Comparison of ENCODE assay signal across 19 cellular contexts in genomic region chr10:12208460-12208859, GRCh38.
"Had no signal": no experiment of that assay in that cellular context is flagged by ENCODE, and none has a peak within 500 bp of the region (broad histone marks: within the 10 kb centered on the region; RNA-seq: fewer than 3 reads in every experiment).

No MANE protein-coding gene starts in this region.

- H3K27ac Mint-ChIP-seq: activated T-helper 1 cell treated with anti-CD3 and anti-CD28 coated beads, Interleukin-12 subunit alpha, Interleukin-12 subunit beta, Interleukin-2, Interleukin-4 antibody, amounts not matched to agents 30 ng/mL and 10 ng/mL and 1 ng/mL, durations not matched to agents 14 hours and 24 hours and 36 hours; brain; nephron had no signal

- H3K9me3 Mint-ChIP-seq: activated T-helper 1 cell treated with anti-CD3 and anti-CD28 coated beads, Interleukin-12 subunit alpha, Interleukin-12 subunit beta, Interleukin-2, Interleukin-4 antibody, amounts not matched to agents 30 ng/mL and 10 ng/mL and 1 ng/mL, durations not matched to agents 14 hours and 24 hours and 36 hours had no signal

- H3K4me1 Mint-ChIP-seq: brain, nephron had no signal

- H3K27ac ChIP-seq: dorsolateral prefrontal cortex, epithelial cell of prostate, foreskin keratinocyte, lower lobe of right lung, sigmoid colon, spleen, tibial artery, WERI-Rb-1 had no signal

- H3K27me3 ChIP-seq: dorsolateral prefrontal cortex, foreskin keratinocyte, sigmoid colon, spleen, tibial artery had no signal

- H3K9me3 ChIP-seq: lower lobe of right lung, sigmoid colon, SK-N-SH, spleen, tibial artery had no signal

- H3K27me3 Mint-ChIP-seq: brain had no signal

- H3K4me1 ChIP-seq: foreskin keratinocyte, lower lobe of right lung, tibial artery had no signal

- ATAC-seq: foreskin keratinocyte, lower lobe of right lung had no signal

- H3K4me3 Mint-ChIP-seq: activated T-helper 1 cell treated with anti-CD3 and anti-CD28 coated beads, Interleukin-12 subunit alpha, Interleukin-12 subunit beta, Interleukin-2, Interleukin-4 antibody, amounts not matched to agents 30 ng/mL and 10 ng/mL and 1 ng/mL, durations not matched to agents 14 hours and 24 hours and 36 hours; brain; nephron had no signal

- DNase-seq: activated CD8-positive, alpha-beta memory T cell treated with anti-CD3 and anti-CD28 coated beads, Interleukin-2, amount 50 U/mL, for 4 hours; anterior cingulate cortex; caudate nucleus; dorsolateral prefrontal cortex; foreskin keratinocyte; glutamatergic neuron; lower lobe of right lung; nucleus accumbens; sigmoid colon; SK-N-SH; spleen; stimulated activated naive CD4-positive, alpha-beta T cell treated with Interleukin-2 at 50 U/mL for 16 hours; T-helper 9 cell; tibial artery; WERI-Rb-1 had no signal

- H3K4me3 ChIP-seq: dorsolateral prefrontal cortex, lower lobe of right lung, sigmoid colon, spleen, tibial artery had no signal
